ENCODE assay signal across 29 cellular contexts in genomic region chr3:102481050-102481449, GRCh38. TPM values are rescaled to one million over a fixed set of nuclear protein-coding genes. Genes with fewer than 3 reads are reported as not detected.
DNase-seq lines count a peak whose midpoint lies in the region; ATAC-seq and TF ChIP-seq lines count a peak whose summit lies in the region.
"Had no signal": no experiment of that assay in that cellular context is flagged by ENCODE, and none has a peak within 500 bp of the region (broad histone marks: within the 10 kb centered on the region; RNA-seq: fewer than 3 reads in every experiment).

No MANE protein-coding gene starts in this region.

- H3K4me1 ChIP-seq in SK-N-SH (ENCODE audit: control insufficient read depth in 1 of 2, insufficient read depth in 2 of 2, low read depth in 1 of 2, low read length in 1 of 2), result no peaks in the 10 kb centered on the region; a peak in 1 of 4 replicates
- H3K4me1 ChIP-seq: BLaER1 treated with 17β-estradiol and CSF1 and Interleukin-3, amounts not matched to agents 10 nM and 100 nM; Caco-2; gastroesophageal sphincter; testis; vagina had no signal

- peak overlapping the region; percentile 24 for H3K4me3 Mint-ChIP-seq in natural killer cell treated with Interleukin-12 subunit alpha and Interleukin-12 subunit beta and Interleukin-15 and Interleukin-18, amount 100 ng/mL, for 72 hours
- no peak overlapping the region for H3K4me3 Mint-ChIP-seq in natural killer cell
- H3K4me3 Mint-ChIP-seq: activated T-cell treated with anti-CD3 and anti-CD28 coated beads, Interleukin-2, amount 50 U/mL, for 24 hours; endodermal cell; stimulated activated naive B cell treated with anti-CD40 and anti-IgM and Interleukin-4, amounts not matched to agents 10 μg/mL and 1 μg/mL and 100 μg/mL, for 72 hours had no signal

- no peaks in the 10 kb centered on the region for H4K20me1 ChIP-seq in SK-N-SH (ENCODE audit: insufficient read depth)
- H4K20me1 ChIP-seq: BLaER1 treated with 17β-estradiol and CSF1 and Interleukin-3, amounts not matched to agents 10 nM and 100 nM had no signal

- CTCF ChIA-PET in SK-N-SH (lab: Yijun Ruan, JAX), result interaction anchor here (1.4 kb wide), 2 partner anchors 55 to 252 kb away, joined by 3 to 6 read pairs; no protein-coding TSS in a partner anchor

- ATAC-seq in natural killer cell treated with Interleukin-12 subunit alpha and Interleukin-12 subunit beta and Interleukin-15 and Interleukin-18, amount 100 ng/mL, for 72 hours, result no peak
- ATAC-seq in natural killer cell, result no peak
- ATAC-seq: gastroesophageal sphincter; K562; stimulated activated naive B cell treated with anti-CD40 and anti-IgM and Interleukin-4, amounts not matched to agents 10 μg/mL and 1 μg/mL and 100 μg/mL, for 72 hours had no signal

- H3K9ac ChIP-seq in SK-N-SH, result no peak overlapping the region
- H3K9ac ChIP-seq: BLaER1 treated with 17β-estradiol and CSF1 and Interleukin-3, amounts not matched to agents 10 nM and 100 nM had no signal

- TF ChIP-seq CTCF in natural killer cell (IDR thresholded peaks at IDR 0.05), result no peak
- no peak for TF ChIP-seq CTCF in WERI-Rb-1 (IDR thresholded peaks at IDR 0.05; ENCODE audit: low read depth, low read length)
- TF ChIP-seq CTCF in SK-N-SH (IDR thresholded peaks at IDR 0.05), result no peak
- no peak for TF ChIP-seq CTCF in foreskin fibroblast (IDR thresholded peaks at IDR 0.05; ENCODE audit: low read depth, low read length)

- intact Hi-C loops in natural killer cell (cut with micrococcal nuclease), result no loop called here

- H3K27me3 ChIP-seq in WERI-Rb-1 (ENCODE audit: insufficient read depth, low read depth, severe bottlenecking) (no peaks in the 10 kb centered on the region), SK-N-SH (ENCODE audit: insufficient read depth) (no peaks in the 10 kb centered on the region)
- H3K27me3 ChIP-seq: BLaER1 treated with 17β-estradiol and CSF1 and Interleukin-3, amounts not matched to agents 10 nM and 100 nM; gastroesophageal sphincter; testis; vagina had no signal

- H3K9me3 Mint-ChIP-seq in natural killer cell treated with Interleukin-12 subunit alpha and Interleukin-12 subunit beta and Interleukin-15 and Interleukin-18, amount 100 ng/mL, for 72 hours, result no peaks in the 10 kb centered on the region
- no peaks in the 10 kb centered on the region for H3K9me3 Mint-ChIP-seq in natural killer cell
- H3K9me3 Mint-ChIP-seq: activated T-cell treated with anti-CD3 and anti-CD28 coated beads, Interleukin-2, amount 50 U/mL, for 24 hours; endodermal cell; stimulated activated naive B cell treated with anti-CD40 and anti-IgM and Interleukin-4, amounts not matched to agents 10 μg/mL and 1 μg/mL and 100 μg/mL, for 72 hours had no signal

- H3K27ac Mint-ChIP-seq in natural killer cell treated with Interleukin-12 subunit alpha and Interleukin-12 subunit beta and Interleukin-15 and Interleukin-18, amount 100 ng/mL, for 72 hours, result no peak overlapping the region
- no peak overlapping the region for H3K27ac Mint-ChIP-seq in natural killer cell
- H3K27ac Mint-ChIP-seq: activated T-cell treated with anti-CD3 and anti-CD28 coated beads, Interleukin-2, amount 50 U/mL, for 24 hours; stimulated activated naive B cell treated with anti-CD40 and anti-IgM and Interleukin-4, amounts not matched to agents 10 μg/mL and 1 μg/mL and 100 μg/mL, for 72 hours had no signal

- POLR2A ChIA-PET in SK-N-SH (lab: Yijun Ruan, JAX), result no interaction called here

- no peak overlapping the region for H3K4me2 ChIP-seq in SK-N-SH
- H3K4me2 ChIP-seq: BLaER1 treated with 17β-estradiol and CSF1 and Interleukin-3, amounts not matched to agents 10 nM and 100 nM had no signal

- H3K9me2 ChIP-seq in SK-N-SH, result no peaks in the 10 kb centered on the region

- H3K27me3 Mint-ChIP-seq in natural killer cell treated with Interleukin-12 subunit alpha and Interleukin-12 subunit beta and Interleukin-15 and Interleukin-18, amount 100 ng/mL, for 72 hours, result no peaks in the 10 kb centered on the region
- H3K27me3 Mint-ChIP-seq in natural killer cell (ENCODE audit: low read depth in 2 of 2), result peaks cover 0 to 4% of the 10 kb centered on the region in 2 donors
- H3K27me3 Mint-ChIP-seq: activated T-cell treated with anti-CD3 and anti-CD28 coated beads, Interleukin-2, amount 50 U/mL, for 24 hours; stimulated activated naive B cell treated with anti-CD40 and anti-IgM and Interleukin-4, amounts not matched to agents 10 μg/mL and 1 μg/mL and 100 μg/mL, for 72 hours had no signal

- H3K9me3 ChIP-seq in WERI-Rb-1 (ENCODE audit: severe bottlenecking) (no peaks in the 10 kb centered on the region), SK-N-SH (no peaks in the 10 kb centered on the region)
- H3K9me3 ChIP-seq: BLaER1 treated with 17β-estradiol and CSF1 and Interleukin-3, amounts not matched to agents 10 nM and 100 nM; Caco-2; gastroesophageal sphincter; testis; vagina had no signal

- no peaks in the 10 kb centered on the region for H3K4me1 Mint-ChIP-seq in natural killer cell treated with Interleukin-12 subunit alpha and Interleukin-12 subunit beta and Interleukin-15 and Interleukin-18, amount 100 ng/mL, for 72 hours (ENCODE audit: low read depth in 2 of 2)
- no peaks in the 10 kb centered on the region for H3K4me1 Mint-ChIP-seq in natural killer cell

- no peak for TF ChIP-seq EP300 in SK-N-SH (IDR thresholded peaks at IDR 0.05; ENCODE audit: borderline replicate concordance in 1 of 2, low read depth in 1 of 2, low read length in 1 of 2)

- no peaks in the 10 kb centered on the region for H3K36me3 Mint-ChIP-seq in natural killer cell treated with Interleukin-12 subunit alpha and Interleukin-12 subunit beta and Interleukin-15 and Interleukin-18, amount 100 ng/mL, for 72 hours
- no peaks in the 10 kb centered on the region for H3K36me3 Mint-ChIP-seq in natural killer cell
- H3K36me3 Mint-ChIP-seq: stimulated activated naive B cell treated with anti-CD40 and anti-IgM and Interleukin-4, amounts not matched to agents 10 μg/mL and 1 μg/mL and 100 μg/mL, for 72 hours had no signal

- H3K36me3 ChIP-seq in WERI-Rb-1 (no peaks in the 10 kb centered on the region), SK-N-SH (replicated peaks in 1 of 2; ENCODE audit: control insufficient read depth in 1 of 2, insufficient read depth in 2 of 2, low read length in 1 of 2) (no peaks in the 10 kb centered on the region)
- H3K36me3 ChIP-seq: BLaER1 treated with 17β-estradiol and CSF1 and Interleukin-3, amounts not matched to agents 10 nM and 100 nM; gastroesophageal sphincter; vagina had no signal

- no peak for DNase-seq in natural killer cell treated with Interleukin-12 subunit alpha and Interleukin-12 subunit beta and Interleukin-15 and Interleukin-18, amount 100 ng/mL, for 72 hours (ENCODE audit: low spot score)
- DNase-seq in natural killer cell (no peak), WERI-Rb-1 (no peak), kidney tubule cell (ENCODE audit: low spot score) (peak; percentile 49), KG1 (lab: John Stamatoyannopoulos, UW) (no peak), NCI-H1694 (lab: John Stamatoyannopoulos, UW) (no peak), SK-N-SH (no peak), foreskin fibroblast (no peak)
- DNase-seq: activated CD4-positive, CD25-positive, alpha-beta regulatory T cell treated with anti-CD3 and anti-CD28 coated beads, Interleukin-2, amount 50 U/mL, for 72 hours; activated T-cell treated with anti-CD3 and anti-CD28 coated beads, Interleukin-2, amount 50 U/mL, for 24 hours; Caco-2; DND-41; endodermal cell; GOT3; mesenchymal stem cell; NCI-H2171; NCI-H524; retina; stimulated activated CD4-positive, alpha-beta T cell treated with anti-CD3 and anti-CD28 coated beads, Interleukin-12 subunit alpha, Interleukin-12 subunit beta, amount 100 ng/mL, for 4 hours; stimulated activated CD4-positive, alpha-beta T cell treated with anti-CD3 and anti-CD28 coated beads, Interleukin-4, amount 100 ng/mL, for 24 hours; stimulated activated naive B cell treated with anti-CD40 and anti-IgM and Interleukin-4, amounts not matched to agents 10 μg/mL and 1 μg/mL and 100 μg/mL, for 72 hours; testis had no signal

- H3K4me3 ChIP-seq in WERI-Rb-1 (ENCODE audit: low read depth, low read length), result peak overlapping the region; percentile 5; the same call in 1 of the 2 replicates
- H3K4me3 ChIP-seq in SK-N-SH (ENCODE audit: low read depth in 2 of 2, low read length in 1 of 2), result no peak overlapping the region
- H3K4me3 ChIP-seq in foreskin fibroblast (ENCODE audit: low read depth in 1 of 2, low read length in 2 of 2), result no peak overlapping the region
- H3K4me3 ChIP-seq: BLaER1 treated with 17β-estradiol and CSF1 and Interleukin-3, amounts not matched to agents 10 nM and 100 nM; gastroesophageal sphincter; K562; testis; vagina had no signal

- H3K27ac ChIP-seq in WERI-Rb-1 (peak overlapping the region; percentile 35), SK-N-SH (ENCODE audit: low read depth in 2 of 2, low read length in 1 of 2) (no peak overlapping the region)
- H3K27ac ChIP-seq: BLaER1 treated with 17β-estradiol and CSF1 and Interleukin-3, amounts not matched to agents 10 nM and 100 nM; gastroesophageal sphincter; testis; vagina had no signal

- no peak for TF ChIP-seq RAD21 in SK-N-SH (IDR thresholded peaks at IDR 0.05; ENCODE audit: low read length)

- H3F3A ChIP-seq in SK-N-SH (replicated peaks; ENCODE audit: insufficient read depth), result no peaks in the 10 kb centered on the region

- 47% methylated on average over 4 of the region's 4 CpGs for WGBS in SK-N-SH (ENCODE audit: low lambda C conversion rate)

- H3K79me2 ChIP-seq in SK-N-SH (ENCODE audit: insufficient read depth), result no peaks in the 10 kb centered on the region

- H2AFZ ChIP-seq in SK-N-SH (ENCODE audit: low read depth), result no peak overlapping the region

TF ChIP-seq in SK-N-SH, 30 proteins besides CTCF, POLR2A, EP300 and RAD21:
- TF ChIP-seq TCF12 (IDR thresholded peaks at IDR 0.05), result no peak
- no peak for TF ChIP-seq TEAD4 (IDR thresholded peaks at IDR 0.05; ENCODE audit: borderline replicate concordance, insufficient read depth)

RNA-seq across cellular contexts. Expression of gene ZPLD1, which starts 46.2 kb away (rescaled TPM):
- total RNA-seq in natural killer cell treated with Interleukin-12 subunit alpha and Interleukin-12 subunit beta and Interleukin-15 and Interleukin-18, amount 100 ng/mL, for 72 hours, result not detected
- not detected for total RNA-seq in natural killer cell
- polyA plus RNA-seq in SK-N-SH (2012; rRNA removed), result not detected in 2 replicates
- polyA plus RNA-seq in SK-N-SH (2012; cell fraction: cytosol; rRNA removed), result 0.01 TPM in 1 of 2 replicates, not detected in the other
- not detected in 2 replicates for polyA plus RNA-seq in SK-N-SH (2012; cell fraction: nucleus; rRNA removed)
- total RNA-seq: activated CD8-positive, alpha-beta memory T cell treated with anti-CD3 and anti-CD28 coated beads for 36 hours; Caco-2; HT-29; K562; omental fat pad; vagina had no signal
